In the genomic region with DNA sequence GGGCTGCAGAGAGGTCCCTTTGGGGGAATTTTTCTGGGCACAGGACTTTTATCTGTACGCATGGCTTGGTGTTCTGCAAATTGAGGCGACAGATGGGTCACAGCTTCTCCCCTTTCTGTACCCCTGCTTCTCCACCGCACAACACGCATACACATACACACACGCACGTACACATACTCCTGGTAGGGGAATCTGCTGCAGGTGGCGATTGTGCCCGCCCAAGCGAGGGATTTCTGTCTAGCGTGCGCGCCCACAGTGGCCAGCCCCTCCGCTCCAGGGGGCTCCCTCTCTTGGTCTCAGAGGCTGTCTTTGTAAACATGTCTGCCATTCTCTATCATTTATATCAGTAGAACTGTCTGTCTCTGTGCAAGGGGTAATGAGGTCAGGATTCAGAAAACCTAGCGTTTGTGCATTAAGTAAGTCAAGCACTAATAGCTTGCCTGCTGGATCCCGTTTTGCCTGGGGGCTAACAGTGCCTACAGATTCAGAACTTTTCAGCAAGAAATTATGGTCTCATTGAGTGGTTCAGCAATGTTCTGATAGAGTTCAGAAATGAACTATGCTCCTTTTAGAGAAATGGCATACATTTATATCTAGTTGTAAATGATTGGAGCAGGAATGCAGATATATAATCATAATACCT, we compare ENCODE assay signal across 9 cellular contexts. TPM values are rescaled to one million over a fixed set of nuclear protein-coding genes. Genes with fewer than 3 reads are reported as not detected.
DNase-seq lines count a peak whose midpoint lies in the region; ATAC-seq and TF ChIP-seq lines count a peak whose summit lies in the region.
"Had no signal": no experiment of that assay in that cellular context is flagged by ENCODE, and none has a peak within 500 bp of the region (broad histone marks: within the 10 kb centered on the region; RNA-seq: fewer than 3 reads in every experiment).

No MANE protein-coding gene starts in this region.

- no peak overlapping the region for H3K27ac ChIP-seq in SJCRH30

- H3K27me3 ChIP-seq in SJCRH30, result peaks cover 48% of the 10 kb centered on the region

- peak; percentile 6 for DNase-seq in GM13976 (ENCODE audit: low spot score)
- peak in 1 of 2 experiments; percentile 7 for DNase-seq in SJCRH30
- peak; percentile 13 for DNase-seq in left cardiac atrium
- DNase-seq in posterior cingulate gyrus, result peak in 7 of 10 donors; percentile 17 to 83 (median 44)
- no peak for DNase-seq in EL
- DNase-seq: stimulated activated CD4-positive, alpha-beta T cell treated with anti-CD3 and anti-CD28 coated beads, Interleukin-4, amount 100 ng/mL, for 24 hours had no signal

- TF ChIP-seq CTCF in GM13976 (IDR thresholded peaks at IDR 0.05; ENCODE audit: borderline replicate concordance, control extremely low read depth, extremely low read depth, insufficient read depth, missing control alignments), result no peak

- peak in 1 of 2 donors; percentile 47 for ATAC-seq in left cardiac atrium
- no peak for ATAC-seq in GM21360 (IDR thresholded peaks at IDR 0.05; ENCODE audit: unreplicated experiment)
- ATAC-seq in GM18873 (IDR thresholded peaks at IDR 0.05; ENCODE audit: low FRiP score, unreplicated experiment), result no peak
- no peak for ATAC-seq in GM21381 (IDR thresholded peaks at IDR 0.05; ENCODE audit: unreplicated experiment)

- H3K36me3 ChIP-seq in SJCRH30, result no peaks in the 10 kb centered on the region

- H3K4me1 ChIP-seq in SJCRH30, result no peaks in the 10 kb centered on the region; the same call in none of the 2 replicates

- in situ Hi-C loops in GM13976 (cut with MboI; ENCODE audit: low sequenced_read_pairs, unreplicated experiment), result no loop called here

- peak overlapping the region; percentile 38 for H3K4me3 ChIP-seq in SJCRH30

- H3K9me3 ChIP-seq in SJCRH30 (replicated peaks), result no peaks in the 10 kb centered on the region

- intact Hi-C loops in left cardiac atrium (cut with DNase I) (loop anchor here in 1 of 2 donors (10.0 kb wide), 2 partner anchors 79 to 1181 kb away; no protein-coding TSS in a partner anchor), posterior cingulate gyrus (cut with DNase I) (loop anchor here (10.0 kb wide), 1 partner anchor 1191 kb away; no protein-coding TSS in a partner anchor)

RNA-seq across cellular contexts. Expression of gene GRID2, which starts 2.2 kb away (rescaled TPM):
- 0.48 and 0.91 TPM in 2 replicates for total RNA-seq in SJCRH30 (2014; rRNA removed; shearing (Covaris generic))
- 1 to 10 TPM in 1 of 2 donors, under 1 TPM in 1; 0.42 to 1.1 TPM for total RNA-seq in left cardiac atrium
